In genomic region chr1:86905875-86906274, GRCh38 we compare ENCODE assay signal across 29 cellular contexts.
"Had no signal": no experiment of that assay in that cellular context is flagged by ENCODE, and none has a peak within 500 bp of the region (broad histone marks: within the 10 kb centered on the region; RNA-seq: fewer than 3 reads in every experiment).

No MANE protein-coding gene starts in this region.

- H3K27me3 ChIP-seq: ascending aorta, cardiac muscle cell had no signal

- FAIRE-seq: bronchial epithelial cell, TTC549 had no signal

- ATAC-seq: activated CD8-positive, alpha-beta T cell treated with anti-CD3 and anti-CD28 coated beads for 36 hours; activated naive CD8-positive, alpha-beta T cell treated with anti-CD3 and anti-CD28 coated beads, Interleukin-2, amount 50 U/mL, for 24 hours; activated T-cell treated with anti-CD3 and anti-CD28 coated beads, Interleukin-2, amount 50 U/mL, for 4 hours had no signal

- H3K4me1 ChIP-seq: ascending aorta had no signal

- DNase-seq: activated B cell treated with CpG ODN at 0.5 μM for 24 hours; activated CD4-positive, alpha-beta memory T cell treated with anti-CD3 and anti-CD28 coated beads for 36 hours; activated CD4-positive, alpha-beta T cell treated with anti-CD3 and anti-CD28 coated beads for 4 hours; activated CD4-positive, alpha-beta T cell treated with anti-CD3 and anti-CD28 coated beads, Interleukin-2, amount 10 ng/mL, durations not matched to agents 24 days and 14 days; activated CD4-positive, alpha-beta T cell treated with anti-CD3 and anti-CD28 coated beads, Interleukin-2, amount 50 U/mL, for 1 hour; activated CD4-positive, alpha-beta T cell treated with anti-CD3 and anti-CD28 coated beads, Interleukin-2, amount 50 U/mL, for 4 hours; activated CD4-positive, CD25-positive, alpha-beta regulatory T cell treated with anti-CD3 and anti-CD28 coated beads, Interleukin-2, amount 50 U/mL, for 72 hours; activated CD8-positive, alpha-beta memory T cell treated with anti-CD3 and anti-CD28 coated beads, Interleukin-2, amount 50 U/mL, for 4 hours; activated CD8-positive, alpha-beta T cell treated with anti-CD3 and anti-CD28 coated beads for 36 hours; activated effector memory CD4-positive, alpha-beta T cell treated with Interleukin-2 at 50 U/mL for 16 hours; activated gamma-delta T cell; activated naive CD4-positive, alpha-beta T cell treated with anti-CD3 and anti-CD28 coated beads, Interleukin-2, amount 10 ng/mL, durations not matched to agents 7 days and 5 days; activated naive CD4-positive, alpha-beta T cell treated with Interleukin-2 at 50 U/mL for 16 hours; activated naive CD8-positive, alpha-beta T cell treated with anti-CD3 and anti-CD28 coated beads, Interleukin-2, amount 10 ng/mL, durations not matched to agents 7 days and 5 days; activated naive CD8-positive, alpha-beta T cell treated with anti-CD3 and anti-CD28 coated beads, Interleukin-2, amount 50 U/mL, for 24 hours; activated T-cell treated with anti-CD3 and anti-CD28 coated beads for 4 hours; activated T-cell treated with anti-CD3 and anti-CD28 coated beads, Interleukin-2, amount 50 U/mL, for 1 hour; activated T-cell treated with anti-CD3 and anti-CD28 coated beads, Interleukin-2, amount 50 U/mL, for 4 hours; amygdala; anterior cingulate cortex; caudate nucleus; cerebellar nuclear complex; T-helper 2 cell; T-helper 9 cell had no signal

- H3K9me3 ChIP-seq: ascending aorta had no signal

- H3K27ac ChIP-seq: ascending aorta, cardiac muscle cell, VCaP had no signal

- H3K4me3 ChIP-seq: ascending aorta, cardiac muscle cell had no signal
